1 cellular context compared by ENCODE assay signal in the genomic region with DNA sequence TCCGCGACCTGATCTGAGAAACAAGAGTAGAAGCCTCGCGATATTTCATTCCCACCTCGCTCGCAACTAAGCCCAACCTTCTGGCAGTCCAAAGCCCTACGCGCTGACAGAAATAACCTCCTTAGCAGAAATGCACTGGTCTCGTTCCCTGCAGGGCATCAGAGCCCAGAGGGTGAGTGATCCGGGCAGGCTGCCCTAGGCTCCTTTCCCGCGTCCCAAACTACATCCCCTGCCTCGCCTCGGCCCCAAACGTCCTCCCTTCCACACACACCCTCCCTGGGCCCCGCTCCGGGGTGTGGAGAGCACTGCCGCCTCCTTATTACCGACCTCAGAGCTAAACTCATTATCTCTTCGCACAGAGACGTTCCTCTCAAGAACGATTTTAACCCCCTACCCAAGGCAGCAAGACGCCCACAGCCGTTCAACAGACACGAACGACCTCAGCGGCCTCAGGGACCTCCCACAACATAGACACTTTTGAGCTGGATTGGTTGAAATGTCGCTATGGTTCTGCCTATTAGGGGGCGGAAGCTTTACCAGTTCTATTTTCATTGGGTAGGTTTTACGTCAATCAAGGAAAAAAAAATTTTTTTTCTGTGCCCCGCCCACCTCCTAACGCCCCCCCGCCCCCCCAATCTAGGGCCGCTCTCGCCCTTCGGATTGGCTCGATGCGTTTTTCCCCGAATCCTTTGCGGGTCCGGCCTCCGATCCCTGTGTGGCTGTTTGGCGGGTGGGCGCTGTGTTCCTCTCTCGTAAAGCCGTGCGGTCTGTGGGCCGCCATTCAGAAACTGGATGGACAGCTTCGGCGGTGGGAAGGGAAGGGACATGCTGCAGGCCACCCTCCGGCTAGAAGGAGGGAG.
A peak's percentile ranks its signal among the peaks of the same experiment; 100 is the strongest.
TF ChIP-seq lines count a peak whose summit lies in the region.

A gene (minus strand): TSS at position 439 of the 860 bp plus-strand sequence. CDS start 95 bp downstream, at position 344.

TF ChIP-seq in HepG2, 621 proteins besides CTCF, POLR2A, EP300 and RAD21 (continued from another document and continues in another):
- TF ChIP-seq, protein P1, sequence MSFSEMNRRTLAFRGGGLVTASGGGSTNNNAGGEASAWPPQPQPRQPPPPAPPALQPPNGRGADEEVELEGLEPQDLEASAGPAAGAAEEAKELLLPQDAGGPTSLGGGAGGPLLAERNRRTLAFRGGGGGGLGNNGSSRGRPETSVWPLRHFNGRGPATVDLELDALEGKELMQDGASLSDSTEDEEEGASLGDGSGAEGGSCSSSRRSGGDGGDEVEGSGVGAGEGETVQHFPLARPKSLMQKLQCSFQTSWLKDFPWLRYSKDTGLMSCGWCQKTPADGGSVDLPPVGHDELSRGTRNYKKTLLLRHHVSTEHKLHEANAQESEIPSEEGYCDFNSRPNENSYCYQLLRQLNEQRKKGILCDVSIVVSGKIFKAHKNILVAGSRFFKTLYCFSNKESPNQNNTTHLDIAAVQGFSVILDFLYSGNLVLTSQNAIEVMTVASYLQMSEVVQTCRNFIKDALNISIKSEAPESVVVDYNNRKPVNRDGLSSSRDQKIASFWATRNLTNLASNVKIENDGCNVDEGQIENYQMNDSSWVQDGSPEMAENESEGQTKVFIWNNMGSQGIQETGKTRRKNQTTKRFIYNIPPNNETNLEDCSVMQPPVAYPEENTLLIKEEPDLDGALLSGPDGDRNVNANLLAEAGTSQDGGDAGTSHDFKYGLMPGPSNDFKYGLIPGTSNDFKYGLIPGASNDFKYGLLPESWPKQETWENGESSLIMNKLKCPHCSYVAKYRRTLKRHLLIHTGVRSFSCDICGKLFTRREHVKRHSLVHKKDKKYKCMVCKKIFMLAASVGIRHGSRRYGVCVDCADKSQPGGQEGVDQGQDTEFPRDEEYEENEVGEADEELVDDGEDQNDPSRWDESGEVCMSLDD (CRISPR knock-in tag; IDR thresholded peaks at IDR 0.05; ENCODE audit: borderline replicate concordance), result peak; percentile 15; the same call in 1 of the 2 replicates
- TF ChIP-seq RBM22 (optimal IDR thresholded peaks at IDR 0.05; ENCODE audit: low read length) (peak; percentile 42), NFKB2 (CRISPR knock-in tag; IDR thresholded peaks at IDR 0.05; ENCODE audit: borderline replicate concordance) (peak; percentile 54), GFI1 (CRISPR knock-in tag; IDR thresholded peaks at IDR 0.05; ENCODE audit: borderline replicate concordance) (no peak; the same call in 1 of the 2 replicates), CHCHD3 (CRISPR knock-in tag; IDR thresholded peaks at IDR 0.05) (0 out of 2 replicates have a peak, but pooled peaks have one; percentile 56), ZNF446 (CRISPR knock-in tag; IDR thresholded peaks at IDR 0.05) (no peak; the same call in 1 of the 2 replicates), HDAC1 (CRISPR knock-in tag; IDR thresholded peaks at IDR 0.05) (peak; percentile 61), KDM3A (CRISPR knock-in tag; IDR thresholded peaks at IDR 0.05; ENCODE audit: low read depth) (0 out of 2 replicates have a peak, but pooled peaks have one; percentile 47), ZNF335 (CRISPR knock-in tag; IDR thresholded peaks at IDR 0.05) (peak; percentile 73; the same call in 1 of the 2 replicates), ZNF670 (CRISPR knock-in tag; IDR thresholded peaks at IDR 0.05; ENCODE audit: borderline replicate concordance) (no peak), ZNF773 (CRISPR knock-in tag; IDR thresholded peaks at IDR 0.05; ENCODE audit: borderline replicate concordance) (peak; percentile 32), ZNF83 (CRISPR knock-in tag; IDR thresholded peaks at IDR 0.05; ENCODE audit: borderline replicate concordance) (no peak), ZNF34 (CRISPR knock-in tag; IDR thresholded peaks at IDR 0.05; ENCODE audit: borderline replicate concordance) (0 out of 2 replicates have a peak, but pooled peaks have one; percentile 16), HNRNPL (IDR thresholded peaks at IDR 0.05; ENCODE audit: low read depth, low read length) (no peak), RNF2 (conservative IDR thresholded peaks at IDR 0.05; ENCODE audit: low read depth) (0 out of 2 replicates have a peak, but pooled peaks have one; percentile 59), ELF4 (CRISPR knock-in tag; IDR thresholded peaks at IDR 0.05; ENCODE audit: borderline replicate concordance) (peak; percentile 53; the same call in 1 of the 2 replicates), ZNF264 (CRISPR knock-in tag; IDR thresholded peaks at IDR 0.05) (0 out of 2 replicates have a peak, but pooled peaks have one; percentile 12), ETV5 (CRISPR knock-in tag; IDR thresholded peaks at IDR 0.05; ENCODE audit: borderline replicate concordance) (peak; percentile 34; the same call in 1 of the 2 replicates), ZNF441 (CRISPR knock-in tag; IDR thresholded peaks at IDR 0.05; ENCODE audit: borderline replicate concordance) (peak; percentile 56; the same call in 1 of the 2 replicates), SP2 (CRISPR knock-in tag; IDR thresholded peaks at IDR 0.05) (peak; percentile 90), HOXA9 (CRISPR knock-in tag; IDR thresholded peaks at IDR 0.05; ENCODE audit: borderline replicate concordance) (0 out of 2 replicates have a peak, but pooled peaks have one; percentile 50), MIER3 (CRISPR knock-in tag; IDR thresholded peaks at IDR 0.05; ENCODE audit: borderline replicate concordance) (peak; percentile 65; the same call in 1 of the 2 replicates), KLF12 (CRISPR knock-in tag; IDR thresholded peaks at IDR 0.05; ENCODE audit: borderline replicate concordance) (peak; percentile 57; the same call in 1 of the 2 replicates), FOXA1 (IDR thresholded peaks at IDR 0.05) (no peak), FOXA1 (CRISPR knock-in tag; IDR thresholded peaks at IDR 0.05) (peak; percentile 43; the same call in 1 of the 2 replicates), IRF2 (CRISPR knock-in tag; IDR thresholded peaks at IDR 0.05) (peak; percentile 73; the same call in 1 of the 2 replicates), ZNF350 (CRISPR knock-in tag; IDR thresholded peaks at IDR 0.05; ENCODE audit: borderline replicate concordance, low read depth) (peak; percentile 77), SOX6 (IDR thresholded peaks at IDR 0.05) (no peak), SOX6 (CRISPR knock-in tag; IDR thresholded peaks at IDR 0.05) (peak; percentile 22; the same call in 1 of the 2 replicates), NR1H2 (CRISPR knock-in tag; IDR thresholded peaks at IDR 0.05; ENCODE audit: borderline replicate concordance, low read depth) (0 out of 2 replicates have a peak, but pooled peaks have one; percentile 62), ZNF205 (CRISPR knock-in tag; IDR thresholded peaks at IDR 0.05) (peak; percentile 68), CEBPG (CRISPR knock-in tag; IDR thresholded peaks at IDR 0.05) (0 out of 2 replicates have a peak, but pooled peaks have one; percentile 12)
- TF ChIP-seq, protein P2, sequence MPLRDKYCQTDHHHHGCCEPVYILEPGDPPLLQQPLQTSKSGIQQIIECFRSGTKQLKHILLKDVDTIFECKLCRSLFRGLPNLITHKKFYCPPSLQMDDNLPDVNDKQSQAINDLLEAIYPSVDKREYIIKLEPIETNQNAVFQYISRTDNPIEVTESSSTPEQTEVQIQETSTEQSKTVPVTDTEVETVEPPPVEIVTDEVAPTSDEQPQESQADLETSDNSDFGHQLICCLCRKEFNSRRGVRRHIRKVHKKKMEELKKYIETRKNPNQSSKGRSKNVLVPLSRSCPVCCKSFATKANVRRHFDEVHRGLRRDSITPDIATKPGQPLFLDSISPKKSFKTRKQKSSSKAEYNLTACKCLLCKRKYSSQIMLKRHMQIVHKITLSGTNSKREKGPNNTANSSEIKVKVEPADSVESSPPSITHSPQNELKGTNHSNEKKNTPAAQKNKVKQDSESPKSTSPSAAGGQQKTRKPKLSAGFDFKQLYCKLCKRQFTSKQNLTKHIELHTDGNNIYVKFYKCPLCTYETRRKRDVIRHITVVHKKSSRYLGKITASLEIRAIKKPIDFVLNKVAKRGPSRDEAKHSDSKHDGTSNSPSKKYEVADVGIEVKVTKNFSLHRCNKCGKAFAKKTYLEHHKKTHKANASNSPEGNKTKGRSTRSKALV (CRISPR knock-in tag; IDR thresholded peaks at IDR 0.05), result peak; percentile 65; the same call in 1 of the 2 replicates
- TF ChIP-seq, protein P3, sequence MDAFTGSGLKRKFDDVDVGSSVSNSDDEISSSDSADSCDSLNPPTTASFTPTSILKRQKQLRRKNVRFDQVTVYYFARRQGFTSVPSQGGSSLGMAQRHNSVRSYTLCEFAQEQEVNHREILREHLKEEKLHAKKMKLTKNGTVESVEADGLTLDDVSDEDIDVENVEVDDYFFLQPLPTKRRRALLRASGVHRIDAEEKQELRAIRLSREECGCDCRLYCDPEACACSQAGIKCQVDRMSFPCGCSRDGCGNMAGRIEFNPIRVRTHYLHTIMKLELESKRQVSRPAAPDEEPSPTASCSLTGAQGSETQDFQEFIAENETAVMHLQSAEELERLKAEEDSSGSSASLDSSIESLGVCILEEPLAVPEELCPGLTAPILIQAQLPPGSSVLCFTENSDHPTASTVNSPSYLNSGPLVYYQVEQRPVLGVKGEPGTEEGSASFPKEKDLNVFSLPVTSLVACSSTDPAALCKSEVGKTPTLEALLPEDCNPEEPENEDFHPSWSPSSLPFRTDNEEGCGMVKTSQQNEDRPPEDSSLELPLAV (CRISPR knock-in tag; conservative IDR thresholded peaks at IDR 0.05; ENCODE audit: low read depth), result no peak
- TF ChIP-seq, protein P4, sequence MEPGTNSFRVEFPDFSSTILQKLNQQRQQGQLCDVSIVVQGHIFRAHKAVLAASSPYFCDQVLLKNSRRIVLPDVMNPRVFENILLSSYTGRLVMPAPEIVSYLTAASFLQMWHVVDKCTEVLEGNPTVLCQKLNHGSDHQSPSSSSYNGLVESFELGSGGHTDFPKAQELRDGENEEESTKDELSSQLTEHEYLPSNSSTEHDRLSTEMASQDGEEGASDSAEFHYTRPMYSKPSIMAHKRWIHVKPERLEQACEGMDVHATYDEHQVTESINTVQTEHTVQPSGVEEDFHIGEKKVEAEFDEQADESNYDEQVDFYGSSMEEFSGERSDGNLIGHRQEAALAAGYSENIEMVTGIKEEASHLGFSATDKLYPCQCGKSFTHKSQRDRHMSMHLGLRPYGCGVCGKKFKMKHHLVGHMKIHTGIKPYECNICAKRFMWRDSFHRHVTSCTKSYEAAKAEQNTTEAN (CRISPR knock-in tag; conservative IDR thresholded peaks at IDR 0.05), result peak; percentile 19; the same call in 1 of the 2 replicates
- TF ChIP-seq, protein P5, sequence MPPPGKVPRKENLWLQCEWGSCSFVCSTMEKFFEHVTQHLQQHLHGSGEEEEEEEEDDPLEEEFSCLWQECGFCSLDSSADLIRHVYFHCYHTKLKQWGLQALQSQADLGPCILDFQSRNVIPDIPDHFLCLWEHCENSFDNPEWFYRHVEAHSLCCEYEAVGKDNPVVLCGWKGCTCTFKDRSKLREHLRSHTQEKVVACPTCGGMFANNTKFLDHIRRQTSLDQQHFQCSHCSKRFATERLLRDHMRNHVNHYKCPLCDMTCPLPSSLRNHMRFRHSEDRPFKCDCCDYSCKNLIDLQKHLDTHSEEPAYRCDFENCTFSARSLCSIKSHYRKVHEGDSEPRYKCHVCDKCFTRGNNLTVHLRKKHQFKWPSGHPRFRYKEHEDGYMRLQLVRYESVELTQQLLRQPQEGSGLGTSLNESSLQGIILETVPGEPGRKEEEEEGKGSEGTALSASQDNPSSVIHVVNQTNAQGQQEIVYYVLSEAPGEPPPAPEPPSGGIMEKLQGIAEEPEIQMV (CRISPR knock-in tag; IDR thresholded peaks at IDR 0.05; ENCODE audit: low read depth), result peak; percentile 65; the same call in 1 of the 2 replicates
- TF ChIP-seq, protein P6, sequence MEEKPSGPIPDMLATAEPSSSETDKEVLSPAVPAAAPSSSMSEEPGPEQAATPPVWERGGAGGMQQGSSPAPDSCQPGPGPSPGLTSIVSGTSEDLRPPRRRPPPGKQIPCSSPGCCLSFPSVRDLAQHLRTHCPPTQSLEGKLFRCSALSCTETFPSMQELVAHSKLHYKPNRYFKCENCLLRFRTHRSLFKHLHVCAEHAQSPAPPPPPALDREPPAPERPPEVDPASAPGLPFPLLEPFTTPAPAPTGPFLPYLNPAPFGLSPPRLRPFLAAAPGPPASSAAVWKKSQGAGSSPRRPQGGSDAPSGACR (CRISPR knock-in tag; IDR thresholded peaks at IDR 0.05), result no peak
- TF ChIP-seq, protein P7, sequence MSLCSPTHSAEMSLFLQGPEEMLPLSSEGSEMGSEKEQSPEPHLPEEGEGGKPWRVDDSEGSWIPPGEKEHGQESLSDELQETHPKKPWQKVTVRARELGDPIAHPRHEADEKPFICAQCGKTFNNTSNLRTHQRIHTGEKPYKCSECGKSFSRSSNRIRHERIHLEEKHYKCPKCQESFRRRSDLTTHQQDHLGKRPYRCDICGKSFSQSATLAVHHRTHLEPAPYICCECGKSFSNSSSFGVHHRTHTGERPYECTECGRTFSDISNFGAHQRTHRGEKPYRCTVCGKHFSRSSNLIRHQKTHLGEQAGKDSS (CRISPR knock-in tag; IDR thresholded peaks at IDR 0.05; ENCODE audit: borderline replicate concordance, low read depth), result peak; percentile 59; the same call in 1 of the 2 replicates
- TF ChIP-seq, protein P8, sequence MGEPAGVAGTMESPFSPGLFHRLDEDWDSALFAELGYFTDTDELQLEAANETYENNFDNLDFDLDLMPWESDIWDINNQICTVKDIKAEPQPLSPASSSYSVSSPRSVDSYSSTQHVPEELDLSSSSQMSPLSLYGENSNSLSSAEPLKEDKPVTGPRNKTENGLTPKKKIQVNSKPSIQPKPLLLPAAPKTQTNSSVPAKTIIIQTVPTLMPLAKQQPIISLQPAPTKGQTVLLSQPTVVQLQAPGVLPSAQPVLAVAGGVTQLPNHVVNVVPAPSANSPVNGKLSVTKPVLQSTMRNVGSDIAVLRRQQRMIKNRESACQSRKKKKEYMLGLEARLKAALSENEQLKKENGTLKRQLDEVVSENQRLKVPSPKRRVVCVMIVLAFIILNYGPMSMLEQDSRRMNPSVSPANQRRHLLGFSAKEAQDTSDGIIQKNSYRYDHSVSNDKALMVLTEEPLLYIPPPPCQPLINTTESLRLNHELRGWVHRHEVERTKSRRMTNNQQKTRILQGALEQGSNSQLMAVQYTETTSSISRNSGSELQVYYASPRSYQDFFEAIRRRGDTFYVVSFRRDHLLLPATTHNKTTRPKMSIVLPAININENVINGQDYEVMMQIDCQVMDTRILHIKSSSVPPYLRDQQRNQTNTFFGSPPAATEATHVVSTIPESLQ (CRISPR knock-in tag; conservative IDR thresholded peaks at IDR 0.05), result peak; percentile 28; the same call in 1 of the 2 replicates
